In the genomic region with DNA sequence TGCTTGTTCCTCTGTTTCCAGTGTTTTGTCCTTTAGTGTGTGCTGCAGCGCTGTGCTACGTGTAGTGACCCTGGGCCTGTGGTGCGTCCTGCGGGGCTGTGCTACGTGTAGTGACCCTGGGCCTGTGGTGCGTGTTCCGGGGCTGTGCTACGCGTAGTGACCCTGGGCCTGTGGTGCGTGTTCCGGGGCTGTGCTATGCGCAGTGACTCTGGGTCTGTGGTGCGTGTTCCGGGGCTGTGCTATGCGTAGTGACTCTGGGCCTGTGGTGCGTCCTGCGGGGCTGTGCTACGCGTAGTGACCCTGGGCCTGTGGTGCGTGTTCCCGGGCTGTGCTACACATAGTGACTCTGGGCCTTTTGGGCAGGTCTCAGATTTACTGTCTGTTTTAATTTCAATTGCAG, we compare ENCODE assay signal across 19 cellular contexts.
"Had no signal": no experiment of that assay in that cellular context is flagged by ENCODE, and none has a peak within 500 bp of the region (broad histone marks: within the 10 kb centered on the region; RNA-seq: fewer than 3 reads in every experiment).

No MANE protein-coding gene starts in this region.

- H3K4me2 ChIP-seq: SK-N-SH had no signal

- DNase-seq: KBM-7, MG63, NCI-H1092, NCI-H1105 treated with DMSO at 0.1 percent for 48 hours, NCI-H1417 treated with DMSO at 0.1 percent for 48 hours, NCI-H146, NCI-H1694 treated with DMSO at 0.1 percent for 48 hours, NCI-H1930, NCI-H2081, NCI-H2171, NCI-H226, NCI-H446, NCI-H510A, NCI-H524 treated with DMSO at 0.1 percent for 48 hours, NCI-H69, NCI-H774, SHP77, SK-N-SH had no signal

- H3K4me3 ChIP-seq: MG63 had no signal

- H3K9ac ChIP-seq: SK-N-SH had no signal

- H3K27ac ChIP-seq: RWPE1 had no signal

- H3K27me3 ChIP-seq: MG63 had no signal

- H3K36me3 ChIP-seq: MG63 had no signal

- H3K9me3 ChIP-seq: SK-N-SH had no signal
